9 cellular contexts compared by ENCODE assay signal in the genomic region with DNA sequence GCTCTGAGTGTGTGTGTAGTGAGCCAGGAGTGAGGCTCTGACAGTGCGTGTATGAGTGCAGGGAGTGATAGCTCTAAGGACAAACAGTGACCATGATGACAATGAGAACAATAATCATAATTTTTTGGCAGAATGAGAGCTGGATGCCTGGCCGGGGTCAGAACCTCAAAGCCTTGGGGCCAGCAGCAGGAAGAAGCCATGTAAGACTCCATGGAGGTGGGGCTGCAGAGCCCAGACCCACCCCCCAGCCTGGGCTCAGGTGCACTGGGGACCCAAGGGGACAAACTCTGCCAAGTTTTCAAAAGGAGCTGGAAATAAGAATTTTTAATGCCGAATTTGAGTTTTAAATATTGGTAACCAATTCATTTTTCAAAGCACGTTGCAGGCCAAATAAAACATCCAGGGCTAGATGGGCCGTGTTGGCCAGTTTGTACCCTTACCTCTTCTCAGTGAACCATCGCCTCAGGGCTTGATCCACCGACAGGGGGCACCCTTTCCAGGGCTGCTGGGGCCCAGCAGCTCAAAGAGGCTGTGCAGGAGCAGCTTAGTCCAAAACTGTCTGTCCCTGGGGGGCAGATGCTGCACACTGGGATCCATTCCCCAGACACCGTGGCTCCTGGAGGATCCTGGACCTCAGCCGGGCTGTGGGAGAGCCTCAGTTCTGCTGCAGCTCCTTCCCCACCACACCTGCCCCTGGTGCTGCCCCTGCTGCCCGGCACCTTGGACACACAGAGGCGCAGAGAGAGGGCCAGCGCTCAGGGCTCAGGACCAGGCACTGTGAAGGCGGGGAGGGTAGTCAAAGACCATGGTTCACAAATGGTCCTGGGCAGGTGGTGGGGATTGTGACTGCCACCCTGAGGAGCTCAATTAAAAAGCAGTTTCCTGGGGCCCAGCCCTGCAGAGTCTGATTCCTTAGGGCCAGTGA.
DNase-seq lines count a peak whose midpoint lies in the region; ATAC-seq and TF ChIP-seq lines count a peak whose summit lies in the region.
"Had no signal": no experiment of that assay in that cellular context is flagged by ENCODE, and none has a peak within 500 bp of the region (broad histone marks: within the 10 kb centered on the region; RNA-seq: fewer than 3 reads in every experiment).

No MANE protein-coding gene starts in this region.

- peaks cover 3% of the 10 kb centered on the region; the same call in 1 of the 2 replicates for H3K27me3 ChIP-seq in SJCRH30

- DNase-seq in AG09309 (ENCODE audit: low read depth): no peak
- peak; percentile 48 for DNase-seq in GM10248 (ENCODE audit: extremely low spot score)
- peak; percentile 19 to 44 for DNase-seq in SJCRH30
- DNase-seq in iPS-NIHi11 (ENCODE audit: low spot score): peak; percentile 65
- DNase-seq in activated CD4-positive, CD25-positive, alpha-beta regulatory T cell (lab: John Stamatoyannopoulos, UW): no peak
- DNase-seq in globus pallidus (ENCODE audit: low spot score): no peak
- DNase-seq: NCI-H1092 treated with DMSO at 0.1 percent for 48 hours had no signal

- no peak overlapping the region for H3K27ac ChIP-seq in SJCRH30

- TF ChIP-seq CTCF in AG09309 (IDR thresholded peaks at IDR 0.05; ENCODE audit: control insufficient read depth, insufficient read depth, low read depth, low read length, missing control alignments) (peak; percentile 51), GM10248 (IDR thresholded peaks at IDR 0.05; ENCODE audit: control extremely low read depth, extremely low read depth, low read depth, missing control alignments) (peak; percentile 44)

- POLR2A ChIA-PET in GM10248 (lab: Yijun Ruan, JAX): no interaction called here

- H3K9me3 ChIP-seq in SJCRH30 (replicated peaks): no peaks in the 10 kb centered on the region

- ATAC-seq in HG03095 (IDR thresholded peaks at IDR 0.05; ENCODE audit: unreplicated experiment): no peak
- no peak for ATAC-seq in GM21447 (IDR thresholded peaks at IDR 0.05; ENCODE audit: unreplicated experiment)

- H3K4me1 ChIP-seq in SJCRH30: no peaks in the 10 kb centered on the region

- no peaks in the 10 kb centered on the region for H3K36me3 ChIP-seq in SJCRH30

- H3K4me3 ChIP-seq in AG09309 (ENCODE audit: control insufficient read depth, low read depth, low read length): no peak overlapping the region
- no peak overlapping the region for H3K4me3 ChIP-seq in SJCRH30

- CTCF ChIA-PET in GM10248 (lab: Yijun Ruan, JAX): interaction anchor here (0.8 to 2.7 kb wide), 13 partner anchors 7 to 339 kb away, joined by 3 to 11 read pairs (median 4); no protein-coding TSS in a partner anchor

Comparison
In these comparisons a context has a peak if more than half of its experiments do, and no peak if none do; other contexts are left out.
1. DNase-seq: peak in GM10248 (single experiment), SJCRH30 (2 of 2) and iPS-NIHi11 (single experiment); none in AG09309 (single experiment), activated CD4-positive, CD25-positive, alpha-beta regulatory T cell (0 of 4) and globus pallidus (single experiment).